In the genomic region with DNA sequence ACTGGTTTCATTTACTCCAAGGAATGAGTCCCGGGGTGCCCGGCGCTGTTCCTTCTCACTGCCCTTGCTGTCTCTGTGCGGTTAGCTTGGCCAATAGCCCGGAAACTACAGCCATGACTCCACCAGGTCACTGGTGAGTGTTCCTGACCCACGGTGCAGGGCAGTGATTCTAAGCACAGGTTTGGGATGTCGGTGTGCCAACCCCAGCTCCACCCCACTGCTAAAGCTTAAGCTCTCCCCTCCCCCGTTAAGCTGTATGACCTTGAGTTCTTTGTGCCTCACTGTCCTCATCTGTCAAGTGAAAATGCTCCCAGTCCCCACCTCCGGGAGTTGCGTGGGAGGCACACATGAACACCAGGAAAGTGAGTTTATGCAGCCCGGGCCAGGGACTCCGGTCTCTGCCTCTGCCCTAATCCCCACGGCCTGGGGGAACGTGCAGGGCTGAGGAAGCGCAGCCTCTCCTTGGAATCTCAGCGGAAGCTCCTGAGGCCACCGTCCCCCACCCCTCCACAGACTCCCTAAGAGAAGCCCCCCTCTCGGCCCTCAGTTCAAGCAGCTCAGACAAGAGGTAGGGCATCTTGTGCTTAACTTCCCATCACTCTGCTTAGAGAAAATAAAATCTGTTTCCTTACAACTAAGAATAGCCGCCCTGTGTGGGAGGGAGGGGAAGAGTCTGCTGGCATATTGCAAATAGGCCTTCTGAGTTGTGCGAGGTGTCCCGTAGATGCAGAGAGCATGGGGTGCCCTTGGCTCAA, we compare ENCODE assay signal across 11 cellular contexts.
A peak's percentile ranks its signal among the peaks of the same experiment; 100 is the strongest.
DNase-seq lines count a peak whose midpoint lies in the region; TF ChIP-seq lines count a peak whose summit lies in the region.
"Had no signal": no experiment of that assay in that cellular context is flagged by ENCODE, and none has a peak within 500 bp of the region (broad histone marks: within the 10 kb centered on the region; RNA-seq: fewer than 3 reads in every experiment).

No MANE protein-coding gene starts in this region.

- H3K4me3 ChIP-seq in HEK293 (ENCODE audit: low read depth, low read length) (no peak overlapping the region), astrocyte of the spinal cord (ENCODE audit: low read depth, low read length) (no peak overlapping the region), spleen (no peak overlapping the region)
- H3K4me3 ChIP-seq: colonic mucosa, GM12878 had no signal

- POLR2A ChIA-PET in HEK293 (lab: Yijun Ruan, JAX) = no interaction called here

- no peak for TF ChIP-seq CTCF in HEK293 (tag by site-specific recombination; IDR thresholded peaks at IDR 0.05)
- TF ChIP-seq CTCF in astrocyte of the spinal cord (IDR thresholded peaks at IDR 0.05; ENCODE audit: low read depth, low read length) = no peak
- TF ChIP-seq CTCF in spleen (IDR thresholded peaks at IDR 0.05 in 8 of 11, conservative IDR thresholded peaks at IDR 0.05 in 3 of 11) = no peak

- intact Hi-C loops in spleen (cut with DNase I; ENCODE audit: low total_unique reads) = no loop called here

- WGBS in spleen, 5 donors = 49 to 68% (median 64%) methylated on average over 20 to 21 of the region's 21 CpGs

- H3K9me3 ChIP-seq in HEK293 (ENCODE audit: control insufficient read depth, insufficient read depth, low read depth, low read length) (no peaks in the 10 kb centered on the region), spleen (no peaks in the 10 kb centered on the region)
- H3K9me3 ChIP-seq: colonic mucosa, neutrophil had no signal

- H3K4me1 ChIP-seq in HEK293 (ENCODE audit: control insufficient read depth, insufficient read depth, low read length) = no peaks in the 10 kb centered on the region
- peaks cover 0 to 21% (median 6%) of the 10 kb centered on the region in 6 donors for H3K4me1 ChIP-seq in spleen
- H3K4me1 ChIP-seq: colonic mucosa had no signal

- CTCF ChIA-PET in HEK293 (lab: Yijun Ruan, JAX) = no interaction called here

- in situ Hi-C loops in astrocyte of the spinal cord (cut with HindIII; ENCODE audit: low sequenced_read_pairs) = no loop called here

- peak; percentile 71 for DNase-seq in astrocyte of the spinal cord (ENCODE audit: low read depth, low spot score)
- peak; percentile 45 for DNase-seq in iPS-NIHi11 (ENCODE audit: low spot score)
- peak; percentile 76 for DNase-seq in spleen
- no peak for DNase-seq in DMS79 (lab: John Stamatoyannopoulos, UW)
- DNase-seq in NK-92 treated with Interleukin-12 subunit alpha and Interleukin-12 subunit beta, amount 100 ng/mL, for 24 hours (lab: John Stamatoyannopoulos, UW) = no peak
- DNase-seq in central memory CD4-positive, alpha-beta T cell = no peak
- no peak for DNase-seq in HPDE6-E6E7 (ENCODE audit: extremely low spot score)
- DNase-seq: colonic mucosa had no signal

- TF ChIP-seq POLR2A in spleen (IDR thresholded peaks at IDR 0.05) = no peak

- H3K36me3 ChIP-seq in HEK293 (ENCODE audit: control insufficient read depth in 2 of 2, insufficient read depth in 1 of 2, low read length in 2 of 2) (no peaks in the 10 kb centered on the region), spleen (no peaks in the 10 kb centered on the region)
- H3K36me3 ChIP-seq: colonic mucosa, neutrophil had no signal

- H3K27ac ChIP-seq in HEK293 (ENCODE audit: extremely low read depth, low read depth, low read length) (no peak overlapping the region), spleen (peak overlapping the region; percentile 40 to 87 (median 82))
- H3K27ac ChIP-seq: colonic mucosa, neutrophil had no signal

- no peaks in the 10 kb centered on the region for H3K27me3 ChIP-seq in spleen (replicated peaks in 1 of 7)
- H3K27me3 ChIP-seq: colonic mucosa, neutrophil had no signal

TF ChIP-seq in HEK293, 187 proteins besides CTCF, POLR2A, EP300 and RAD21:
- TF ChIP-seq INSM2 (tag by site-specific recombination; IDR thresholded peaks at IDR 0.05) = no peak
- peak; percentile 84 for TF ChIP-seq ZFHX2 (tag by site-specific recombination; conservative IDR thresholded peaks at IDR 0.05)
- no peak for TF ChIP-seq ZNF544 (tag by site-specific recombination; IDR thresholded peaks at IDR 0.05)
- TF ChIP-seq ZNF776 (tag by site-specific recombination; IDR thresholded peaks at IDR 0.05; ENCODE audit: borderline replicate concordance) = no peak
- TF ChIP-seq EGR2 (tag by site-specific recombination; IDR thresholded peaks at IDR 0.05; ENCODE audit: low read depth) = peak; percentile 82
TF ChIP-seq in HEK293: peak in this region for 2.

Comparison
In these comparisons a context has a peak if more than half of its experiments do, and no peak if none do; other contexts are left out.
1. DNase-seq: peak in astrocyte of the spinal cord (single experiment), iPS-NIHi11 (single experiment) and spleen (single experiment); none in DMS79 (single experiment), NK-92 treated with Interleukin-12 subunit alpha and Interleukin-12 subunit beta, amount 100 ng/mL, for 24 hours (single experiment), central memory CD4-positive, alpha-beta T cell (single experiment) and HPDE6-E6E7 (single experiment).